21 cellular contexts compared by ENCODE assay signal in genomic region chr16:54542805-54543504, GRCh38.
"Had no signal": no experiment of that assay in that cellular context is flagged by ENCODE, and none has a peak within 500 bp of the region (broad histone marks: within the 10 kb centered on the region; RNA-seq: fewer than 3 reads in every experiment).

No MANE protein-coding gene starts in this region.

- H3K27me3 Mint-ChIP-seq: activated CD4-positive, alpha-beta memory T cell treated with anti-CD3 and anti-CD28 coated beads for 36 hours; stimulated activated memory B cell treated with anti-CD40 and anti-IgM and Interleukin-4, amounts not matched to agents 10 μg/mL and 1 μg/mL and 100 μg/mL, for 72 hours had no signal

- H3K4me3 ChIP-seq: coronary artery, esophagus muscularis mucosa, left ventricle myocardium inferior, neural progenitor cell, sigmoid colon, smooth muscle cell, stomach, suprapubic skin, tibial nerve had no signal

- H3K9me3 Mint-ChIP-seq: activated CD4-positive, alpha-beta memory T cell treated with anti-CD3 and anti-CD28 coated beads for 36 hours; activated naive CD4-positive, alpha-beta T cell treated with anti-CD3 and anti-CD28 coated beads for 36 hours; neural progenitor cell had no signal

- H3K9me3 ChIP-seq: esophagus muscularis mucosa, left ventricle myocardium inferior, sigmoid colon, stomach, suprapubic skin, tibial nerve had no signal

- FAIRE-seq: bronchial epithelial cell, frontal cortex had no signal

- H2AFZ ChIP-seq: neural progenitor cell had no signal

- H3K36me3 Mint-ChIP-seq: activated CD4-positive, alpha-beta memory T cell treated with anti-CD3 and anti-CD28 coated beads for 36 hours; naive thymus-derived CD4-positive, alpha-beta T cell; neural progenitor cell; stimulated activated memory B cell treated with anti-CD40 and anti-IgM and Interleukin-4, amounts not matched to agents 10 μg/mL and 1 μg/mL and 100 μg/mL, for 72 hours had no signal

- H3K27ac Mint-ChIP-seq: activated CD4-positive, alpha-beta memory T cell treated with anti-CD3 and anti-CD28 coated beads for 36 hours; activated naive CD4-positive, alpha-beta T cell treated with anti-CD3 and anti-CD28 coated beads for 36 hours; naive thymus-derived CD4-positive, alpha-beta T cell; neural progenitor cell; stimulated activated memory B cell treated with anti-CD40 and anti-IgM and Interleukin-4, amounts not matched to agents 10 μg/mL and 1 μg/mL and 100 μg/mL, for 72 hours had no signal

- H3K4me2 ChIP-seq: neural progenitor cell, smooth muscle cell had no signal

- H3K27ac ChIP-seq: coronary artery, esophagus muscularis mucosa, left ventricle myocardium inferior, neural progenitor cell, sigmoid colon, stomach, suprapubic skin, tibial nerve had no signal

- H3K9ac ChIP-seq: neural progenitor cell had no signal

- DNase-seq: activated CD4-positive, alpha-beta memory T cell treated with anti-CD3 and anti-CD28 coated beads for 36 hours; activated CD4-positive, alpha-beta T cell treated with anti-CD3 and anti-CD28 coated beads for 48 hours; activated naive CD4-positive, alpha-beta T cell treated with anti-CD3 and anti-CD28 coated beads for 36 hours; activated T-cell treated with anti-CD3 and anti-CD28 coated beads, Interleukin-2, amount 50 U/mL, for 48 hours; amygdala; hippocampal formation; kidney glomerular epithelial cell; left ventricle myocardium inferior; naive thymus-derived CD4-positive, alpha-beta T cell; sigmoid colon; stimulated activated CD4-positive, alpha-beta T cell treated with anti-CD3 and anti-CD28 coated beads, Interleukin-15, amount 100 ng/mL, for 24 hours; stomach had no signal

- H3K4me1 Mint-ChIP-seq: stimulated activated memory B cell treated with anti-CD40 and anti-IgM and Interleukin-4, amounts not matched to agents 10 μg/mL and 1 μg/mL and 100 μg/mL, for 72 hours had no signal

- H3K27me3 ChIP-seq: neural progenitor cell, suprapubic skin had no signal

- H3K36me3 ChIP-seq: esophagus muscularis mucosa, left ventricle myocardium inferior, neural progenitor cell, sigmoid colon, stomach, suprapubic skin, tibial nerve had no signal

- H3K4me3 Mint-ChIP-seq: activated CD4-positive, alpha-beta memory T cell treated with anti-CD3 and anti-CD28 coated beads for 36 hours; activated naive CD4-positive, alpha-beta T cell treated with anti-CD3 and anti-CD28 coated beads for 36 hours; naive thymus-derived CD4-positive, alpha-beta T cell; neural progenitor cell; stimulated activated memory B cell treated with anti-CD40 and anti-IgM and Interleukin-4, amounts not matched to agents 10 μg/mL and 1 μg/mL and 100 μg/mL, for 72 hours had no signal

- H3K4me1 ChIP-seq: esophagus muscularis mucosa, sigmoid colon, tibial nerve had no signal

- ATAC-seq: naive thymus-derived CD4-positive, alpha-beta T cell; stimulated activated memory B cell treated with anti-CD40 and anti-IgM and Interleukin-4, amounts not matched to agents 10 μg/mL and 1 μg/mL and 100 μg/mL, for 72 hours had no signal
